In genomic region chr7:149195180-149196150, GRCh38 we compare ENCODE assay signal across 8 cellular contexts. TPM values are rescaled to one million over a fixed set of nuclear protein-coding genes. Genes with fewer than 3 reads are reported as not detected.
DNase-seq lines count a peak whose midpoint lies in the region; ATAC-seq and TF ChIP-seq lines count a peak whose summit lies in the region.

ZNF282 (plus strand) TSS chr7:149195546; CDS start chr7:149195590, 44 bp downstream.

- no peaks in the 10 kb centered on the region for H3K9me3 ChIP-seq in Caco-2

- BruUV-seq in Caco-2 (replicated peaks; lab: Mats Ljungman, UMichigan) = no TSS peak

- peaks cover 24% of the 10 kb centered on the region for H3K36me3 Mint-ChIP-seq in Caco-2 (ENCODE audit: insufficient read depth, unreplicated experiment)
- H3K36me3 Mint-ChIP-seq in endothelial cell (ENCODE audit: low read depth, unreplicated experiment) = peaks cover 30% of the 10 kb centered on the region

- H3K36me3 ChIP-seq in Caco-2 (ENCODE audit: control insufficient read depth, insufficient read depth, low read length) = peaks cover 6% of the 10 kb centered on the region

- H3K4me3 Mint-ChIP-seq in Caco-2 (ENCODE audit: unreplicated experiment) (peak within 1 kb of the TSS; percentile 85), endothelial cell (ENCODE audit: unreplicated experiment) (peak within 1 kb of the TSS; percentile 96)

- H3K27me3 ChIP-seq in Caco-2 (replicated peaks; ENCODE audit: control insufficient read depth, insufficient read depth, low read length) = no peaks in the 10 kb centered on the region

- no peaks in the 10 kb centered on the region for H3K27me3 Mint-ChIP-seq in Caco-2 (ENCODE audit: insufficient read depth, unreplicated experiment)
- H3K27me3 Mint-ChIP-seq in endothelial cell (ENCODE audit: unreplicated experiment) = peaks cover 9% of the 10 kb centered on the region

- peak; percentile 49 to 82 for TF ChIP-seq CTCF in Caco-2 (IDR thresholded peaks at IDR 0.05; ENCODE audit: insufficient read depth in 1 of 2, low read depth in 1 of 2, low read length in 1 of 2, severe bottlenecking in 1 of 2, unreplicated experiment in 1 of 2)
- TF ChIP-seq CTCF in endothelial cell (IDR thresholded peaks at IDR 0.05; ENCODE audit: unreplicated experiment) = no peak

- ATAC-seq in GM19468 (IDR thresholded peaks at IDR 0.05; ENCODE audit: extremely low read depth, unreplicated experiment) = peak; percentile 78

- DNase-seq in Caco-2 (peak; percentile 94 to 96), HS-5 (ENCODE audit: low read depth) (peak; percentile 46), NOMO-1 treated with dmso at 0.1 percent for 144 hours (lab: John Stamatoyannopoulos, UW; ENCODE audit: unreplicated experiment) (peak; percentile 41), endothelial cell (ENCODE audit: low spot score) (peak; percentile 89), midbrain (lab: John Stamatoyannopoulos, UW) (peak; percentile 89)
- peak; percentile 36 for DNase-seq in activated CD8-positive, alpha-beta memory T cell treated with anti-CD3 and anti-CD28 coated beads, Interleukin-2, amount 50 U/mL, for 24 hours (ENCODE audit: extremely low read depth)
- peak; percentile 35 to 38 for DNase-seq in stimulated activated CD8-positive, alpha-beta memory T cell treated with anti-CD3 and anti-CD28 coated beads, Interleukin-2, amount 100 ng/mL, for 1 hour (ENCODE audit: low read depth in 2 of 2)

- intact Hi-C loops in Caco-2 (cut with micrococcal nuclease; ENCODE audit: unreplicated experiment) = loop anchor here (2.0 kb wide), 2 partner anchors 33 to 49 kb away; partner anchors contain the start of gene ZNF398

- CTCF ChIA-PET in Caco-2 (lab: Charles Lee) = interaction anchor here (0.6 to 2.0 kb wide), 10 partner anchors 10 to 190 kb away, joined by 3 to 20 read pairs (median 4); partner anchors contain the start of genes ZNF398 and ZNF783

- POLR2A ChIA-PET in Caco-2 (lab: Charles Lee) = interaction anchor here (0.5 to 2.0 kb wide), 5 partner anchors 9 to 576 kb away, joined by 3 to 13 read pairs (median 6); partner anchors contain the start of gene ZNF783

- no peaks in the 10 kb centered on the region; the same call in 1 of the 2 replicates for H3K4me1 ChIP-seq in Caco-2

- H3K4me1 Mint-ChIP-seq in Caco-2 (ENCODE audit: low read depth, unreplicated experiment) (no peaks in the 10 kb centered on the region), endothelial cell (ENCODE audit: unreplicated experiment) (peaks cover 42% of the 10 kb centered on the region)

- peak within 1 kb of the TSS; percentile 94 for H3K4me3 ChIP-seq in Caco-2 (ENCODE audit: low read depth, low read length)

- peak within 1 kb of the TSS; percentile 87 for H3K27ac Mint-ChIP-seq in Caco-2 (ENCODE audit: unreplicated experiment)
- H3K27ac Mint-ChIP-seq in endothelial cell (ENCODE audit: unreplicated experiment) = peak within 1 kb of the TSS; percentile 84

- no peaks in the 10 kb centered on the region for H3K9me3 Mint-ChIP-seq in Caco-2 (ENCODE audit: unreplicated experiment)
- H3K9me3 Mint-ChIP-seq in endothelial cell (ENCODE audit: unreplicated experiment) = no peaks in the 10 kb centered on the region

RNA-seq across cellular contexts. Expression of gene ZNF282, which starts in this region (rescaled TPM):
- total RNA-seq in Caco-2 (2022) (35.7 and 44.0 TPM in 2 replicates), endothelial cell (ENCODE audit: unreplicated experiment) (40.0 TPM)

Comparison
In these comparisons a context has a peak if more than half of its experiments do, and no peak if none do; other contexts are left out.
1. Peak in every context shown above with its lines: DNase-seq, ATAC-seq and H3K4me3 ChIP-seq.
2. DNase-seq: peak in every context shown above with its lines; median percentile 95 in Caco-2; 89 in endothelial cell; 89 in midbrain; 46 in HS-5; 41 in NOMO-1 treated with dmso at 0.1 percent for 144 hours; 36 in stimulated activated CD8-positive, alpha-beta memory T cell treated with anti-CD3 and anti-CD28 coated beads, Interleukin-2, amount 100 ng/mL, for 1 hour; 36 in activated CD8-positive, alpha-beta memory T cell treated with anti-CD3 and anti-CD28 coated beads, Interleukin-2, amount 50 U/mL, for 24 hours.